In genomic region chr2:43312751-43313641, GRCh38 we compare ENCODE assay signal across 9 cellular contexts.
DNase-seq lines count a peak whose midpoint lies in the region; ATAC-seq, FAIRE-seq and TF ChIP-seq lines count a peak whose summit lies in the region.
"Had no signal": no experiment of that assay in that cellular context is flagged by ENCODE, and none has a peak within 500 bp of the region (broad histone marks: within the 10 kb centered on the region; RNA-seq: fewer than 3 reads in every experiment).

No MANE protein-coding gene starts in this region.

- no peaks in the 10 kb centered on the region for H3K36me3 ChIP-seq in SK-N-MC (ENCODE audit: insufficient read depth, low read length)
- no peaks in the 10 kb centered on the region for H3K36me3 ChIP-seq in suprapubic skin
- 0 out of 2 replicates have a peak, but pooled peaks cover 1% of the 10 kb centered on the region for H3K36me3 ChIP-seq in Caco-2 (ENCODE audit: control insufficient read depth, insufficient read depth, low read length)

- TF ChIP-seq CTCF in suprapubic skin (IDR thresholded peaks at IDR 0.05) (no peak), Caco-2 (IDR thresholded peaks at IDR 0.05; ENCODE audit: insufficient read depth in 1 of 2, low read depth in 1 of 2, low read length in 1 of 2, severe bottlenecking in 1 of 2, unreplicated experiment in 1 of 2) (no peak)

- DNase-seq in H54 (ENCODE audit: insufficient read length, low spot score) (peak; percentile 25), SK-N-MC (ENCODE audit: low read depth, low spot score) (no peak), right cardiac atrium (no peak), suprapubic skin (ENCODE audit: low spot score in 2 of 2) (no peak), Caco-2 (no peak), middle frontal gyrus (ENCODE audit: extremely low spot score, low spot score) (no peak)
- DNase-seq in activated naive CD4-positive, alpha-beta T cell treated with anti-CD3 and anti-CD28 coated beads, Interleukin-2, amount 50 U/mL, for 16 hours: no peak
- DNase-seq: activated T-cell treated with anti-CD3 and anti-CD28 coated beads, Interleukin-2, amount 50 U/mL, for 1 hour had no signal

- no peak for TF ChIP-seq EP300 in suprapubic skin (IDR thresholded peaks at IDR 0.05)

- H3K4me3 ChIP-seq in SK-N-MC: no peak overlapping the region
- H3K4me3 ChIP-seq in right cardiac atrium (ENCODE audit: low read length): no peak overlapping the region
- no peak overlapping the region for H3K4me3 ChIP-seq in suprapubic skin
- no peak overlapping the region for H3K4me3 ChIP-seq in Caco-2 (ENCODE audit: low read depth, low read length)

- no peaks in the 10 kb centered on the region for H3K36me3 Mint-ChIP-seq in Caco-2 (ENCODE audit: insufficient read depth, unreplicated experiment)

- H3K27me3 ChIP-seq in right cardiac atrium (ENCODE audit: control insufficient read depth, insufficient read depth): no peaks in the 10 kb centered on the region
- H3K27me3 ChIP-seq in suprapubic skin: no peaks in the 10 kb centered on the region
- no peaks in the 10 kb centered on the region for H3K27me3 ChIP-seq in Caco-2 (replicated peaks; ENCODE audit: control insufficient read depth, insufficient read depth, low read length)

- TF ChIP-seq POLR2A in H54 (IDR thresholded peaks at IDR 0.05; ENCODE audit: low read depth, low read length) (no peak), suprapubic skin (IDR thresholded peaks at IDR 0.05) (no peak)

- 60% methylated on average over 7 of the region's 7 CpGs for WGBS in right cardiac atrium
- 63% methylated on average over 7 of the region's 7 CpGs for WGBS in suprapubic skin

- POLR2A ChIA-PET in Caco-2 (lab: Charles Lee): no interaction called here

- no peak overlapping the region for H3K9ac ChIP-seq in SK-N-MC (ENCODE audit: insufficient read length)

- CTCF ChIA-PET in Caco-2 (lab: Charles Lee): no interaction called here

- H3K27me3 Mint-ChIP-seq in Caco-2 (ENCODE audit: insufficient read depth, unreplicated experiment): no peaks in the 10 kb centered on the region

- intact Hi-C loops in right cardiac atrium (cut with DNase I) (no loop called here), Caco-2 (cut with micrococcal nuclease; ENCODE audit: unreplicated experiment) (no loop called here)

- H3K9me3 Mint-ChIP-seq in Caco-2 (ENCODE audit: unreplicated experiment): no peaks in the 10 kb centered on the region

- no peak overlapping the region for H3K4me3 Mint-ChIP-seq in Caco-2 (ENCODE audit: unreplicated experiment)

- H3K4me1 ChIP-seq in right cardiac atrium (ENCODE audit: control insufficient read depth, insufficient read depth, low read length) (peaks cover 4% of the 10 kb centered on the region), suprapubic skin (peaks cover 28% of the 10 kb centered on the region), Caco-2 (no peaks in the 10 kb centered on the region)

- peak; percentile 72 for FAIRE-seq in H54 (lab: Jason Lieb, UNC)

- H3K27ac ChIP-seq in SK-N-MC: 0 out of 2 replicates have a peak overlapping the region, but pooled peaks have one; percentile 15
- H3K27ac ChIP-seq in right cardiac atrium (ENCODE audit: low read length): peak overlapping the region; percentile 89
- H3K27ac ChIP-seq in suprapubic skin: peak overlapping the region; percentile 10

- BruUV-seq in Caco-2 (replicated peaks; lab: Mats Ljungman, UMichigan): no TSS peak

- no peak overlapping the region for H3K27ac Mint-ChIP-seq in Caco-2 (ENCODE audit: unreplicated experiment)

- ATAC-seq in right cardiac atrium: peak; percentile 34 to 36
- ATAC-seq in GM21786 (IDR thresholded peaks at IDR 0.05; ENCODE audit: unreplicated experiment): no peak

- H3K4me1 Mint-ChIP-seq in Caco-2 (ENCODE audit: low read depth, unreplicated experiment): no peaks in the 10 kb centered on the region

- no peaks in the 10 kb centered on the region for H3K9me3 ChIP-seq in SK-N-MC (ENCODE audit: low read depth, low read length)
- no peaks in the 10 kb centered on the region for H3K9me3 ChIP-seq in right cardiac atrium (ENCODE audit: control insufficient read depth, low read length)
- H3K9me3 ChIP-seq in suprapubic skin: no peaks in the 10 kb centered on the region
- no peaks in the 10 kb centered on the region for H3K9me3 ChIP-seq in Caco-2

Comparison
In these comparisons a context has a peak if more than half of its experiments do, and no peak if none do; other contexts are left out.
1. H3K27ac ChIP-seq: peak in every context shown above with its lines; median percentile 89 in right cardiac atrium; 15 in SK-N-MC; 10 in suprapubic skin.